8 cellular contexts compared by ENCODE assay signal in the genomic region with DNA sequence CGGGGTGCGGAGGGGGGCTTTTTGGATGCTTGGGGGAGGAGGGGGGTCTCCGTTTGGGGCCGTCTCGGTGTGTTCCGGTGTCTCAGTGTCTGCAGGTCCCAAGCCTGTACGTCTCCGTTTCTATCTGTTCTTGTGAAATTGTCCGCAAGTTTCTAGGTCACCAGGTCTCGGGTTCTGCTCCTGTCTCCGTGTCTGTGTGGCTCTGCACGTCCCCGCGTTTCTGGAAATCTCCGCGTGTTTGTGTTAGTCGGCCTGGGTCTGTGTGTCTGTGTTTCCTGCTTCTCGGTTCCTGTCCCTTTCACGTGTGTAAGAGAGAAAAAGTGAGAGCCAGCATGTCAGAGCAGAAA. TPM values are rescaled to one million over a fixed set of nuclear protein-coding genes. Genes with fewer than 3 reads are reported as not detected.
DNase-seq lines count a peak whose midpoint lies in the region; ATAC-seq, FAIRE-seq and TF ChIP-seq lines count a peak whose summit lies in the region.

No MANE protein-coding gene starts in this region.

- H3K79me2 ChIP-seq in DOHH2 (ENCODE audit: control insufficient read depth, low read length), result peaks cover 32% of the 10 kb centered on the region

- H3K4me3 ChIP-seq in DOHH2 (ENCODE audit: low read length), result peak overlapping the region; percentile 77

- H3K27me3 Mint-ChIP-seq in endothelial cell (ENCODE audit: unreplicated experiment) (peaks cover 25% of the 10 kb centered on the region), naive B cell (peaks cover 38 to 76% (median 67%) of the 10 kb centered on the region in 3 donors)

- peaks cover 31% of the 10 kb centered on the region for H3K4me1 Mint-ChIP-seq in endothelial cell (ENCODE audit: unreplicated experiment)
- H3K4me1 Mint-ChIP-seq in naive B cell, result peaks cover 24 to 27% (median 24%) of the 10 kb centered on the region in 3 donors

- H3K27me3 ChIP-seq in DOHH2 (ENCODE audit: control insufficient read depth, low read length), result peaks cover 8% of the 10 kb centered on the region

- no peaks in the 10 kb centered on the region for H3K4me1 ChIP-seq in DOHH2 (ENCODE audit: control insufficient read depth, low read length)

- peak overlapping the region; percentile 98 for H3K4me3 Mint-ChIP-seq in endothelial cell (ENCODE audit: unreplicated experiment)
- H3K4me3 Mint-ChIP-seq in naive B cell, result peak overlapping the region; percentile 82 to 95 (median 92)

- H4K20me1 ChIP-seq in DOHH2 (ENCODE audit: control insufficient read depth, insufficient read depth, low read depth, low read length), result no peaks in the 10 kb centered on the region

- DNase-seq in endothelial cell (ENCODE audit: low spot score) (no peak), naive B cell (no peak), frontal cortex (ENCODE audit: low spot score in 2 of 2) (no peak)

- no peaks in the 10 kb centered on the region for H3F3A ChIP-seq in DOHH2 (ENCODE audit: control insufficient read depth, insufficient read depth)

- H3K36me3 ChIP-seq in DOHH2 (ENCODE audit: control insufficient read depth, low read length), result no peaks in the 10 kb centered on the region

- FAIRE-seq in frontal cortex (lab: Jason Lieb, UNC), result no peak

- H3K36me3 Mint-ChIP-seq in endothelial cell (ENCODE audit: low read depth, unreplicated experiment) (peaks cover 12% of the 10 kb centered on the region), naive B cell (no peaks in the 10 kb centered on the region)

- no peak overlapping the region for H3K27ac ChIP-seq in DOHH2 (ENCODE audit: low read depth, low read length)

- H3K9me2 ChIP-seq in DOHH2 (replicated peaks; ENCODE audit: control insufficient read depth, low read length), result no peaks in the 10 kb centered on the region

- H3K27ac Mint-ChIP-seq in endothelial cell (ENCODE audit: unreplicated experiment) (peak overlapping the region; percentile 85), naive B cell (peak overlapping the region; percentile 11 to 89 (median 48))

- H3K4me2 ChIP-seq in DOHH2 (ENCODE audit: low read length), result peak overlapping the region; percentile 66

- H3K9me3 Mint-ChIP-seq in endothelial cell (ENCODE audit: unreplicated experiment) (no peaks in the 10 kb centered on the region), naive B cell (peaks cover 0 to 3% (median 0%) of the 10 kb centered on the region in 7 donors)

- no peak for TF ChIP-seq CTCF in DOHH2 (IDR thresholded peaks at IDR 0.05; ENCODE audit: low read depth, low read length, poor library complexity, severe bottlenecking)
- TF ChIP-seq CTCF in endothelial cell (IDR thresholded peaks at IDR 0.05; ENCODE audit: unreplicated experiment), result no peak

- no peaks in the 10 kb centered on the region for H3K9me3 ChIP-seq in DOHH2 (ENCODE audit: control insufficient read depth, insufficient read depth, low read length)

- ATAC-seq in SK-N-SH treated with all-trans-retinoic acid at 6 μM for 48 hours (peak; percentile 11), naive B cell (ENCODE audit: low read depth in 2 of 2) (peak; percentile 20 to 30), GM18870 (IDR thresholded peaks at IDR 0.05; ENCODE audit: unreplicated experiment) (no peak), GM21526 (IDR thresholded peaks at IDR 0.05; ENCODE audit: low FRiP score, unreplicated experiment) (no peak), GM19452 (IDR thresholded peaks at IDR 0.05; ENCODE audit: unreplicated experiment) (no peak)

TF ChIP-seq in SK-N-SH treated with all-trans-retinoic acid at 6 μM for 48 hours, 23 proteins besides CTCF, POLR2A, EP300 and RAD21:
- TF ChIP-seq ARNTL (CRISPR knock-in tag; IDR thresholded peaks at IDR 0.05; ENCODE audit: borderline replicate concordance, low read depth) (no peak), GLIS3 (CRISPR knock-in tag; IDR thresholded peaks at IDR 0.05) (no peak), ESRRG (CRISPR knock-in tag; IDR thresholded peaks at IDR 0.05) (no peak), TCF4 (CRISPR knock-in tag; IDR thresholded peaks at IDR 0.05; ENCODE audit: borderline replicate concordance) (no peak), PPARA (CRISPR knock-in tag; IDR thresholded peaks at IDR 0.05; ENCODE audit: borderline replicate concordance) (no peak), ZNF565 (CRISPR knock-in tag; conservative IDR thresholded peaks at IDR 0.05; ENCODE audit: low read depth) (no peak), ZNF70 (CRISPR knock-in tag; IDR thresholded peaks at IDR 0.05) (no peak), BACH2 (CRISPR knock-in tag; IDR thresholded peaks at IDR 0.05; ENCODE audit: borderline replicate concordance) (no peak), ZFP30 (CRISPR knock-in tag; IDR thresholded peaks at IDR 0.05) (no peak), ZFP3 (CRISPR knock-in tag; IDR thresholded peaks at IDR 0.05) (no peak), CSDC2 (CRISPR knock-in tag; IDR thresholded peaks at IDR 0.05) (no peak), ZNF8 (CRISPR knock-in tag; IDR thresholded peaks at IDR 0.05) (no peak), ZC3H10 (CRISPR knock-in tag; IDR thresholded peaks at IDR 0.05) (no peak), RARB (CRISPR knock-in tag; IDR thresholded peaks at IDR 0.05) (no peak)
- TF ChIP-seq, protein P1, sequence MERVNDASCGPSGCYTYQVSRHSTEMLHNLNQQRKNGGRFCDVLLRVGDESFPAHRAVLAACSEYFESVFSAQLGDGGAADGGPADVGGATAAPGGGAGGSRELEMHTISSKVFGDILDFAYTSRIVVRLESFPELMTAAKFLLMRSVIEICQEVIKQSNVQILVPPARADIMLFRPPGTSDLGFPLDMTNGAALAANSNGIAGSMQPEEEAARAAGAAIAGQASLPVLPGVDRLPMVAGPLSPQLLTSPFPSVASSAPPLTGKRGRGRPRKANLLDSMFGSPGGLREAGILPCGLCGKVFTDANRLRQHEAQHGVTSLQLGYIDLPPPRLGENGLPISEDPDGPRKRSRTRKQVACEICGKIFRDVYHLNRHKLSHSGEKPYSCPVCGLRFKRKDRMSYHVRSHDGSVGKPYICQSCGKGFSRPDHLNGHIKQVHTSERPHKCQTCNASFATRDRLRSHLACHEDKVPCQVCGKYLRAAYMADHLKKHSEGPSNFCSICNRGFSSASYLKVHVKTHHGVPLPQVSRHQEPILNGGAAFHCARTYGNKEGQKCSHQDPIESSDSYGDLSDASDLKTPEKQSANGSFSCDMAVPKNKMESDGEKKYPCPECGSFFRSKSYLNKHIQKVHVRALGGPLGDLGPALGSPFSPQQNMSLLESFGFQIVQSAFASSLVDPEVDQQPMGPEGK (CRISPR knock-in tag; IDR thresholded peaks at IDR 0.05; ENCODE audit: borderline replicate concordance), result no peak
- TF ChIP-seq, protein P2, sequence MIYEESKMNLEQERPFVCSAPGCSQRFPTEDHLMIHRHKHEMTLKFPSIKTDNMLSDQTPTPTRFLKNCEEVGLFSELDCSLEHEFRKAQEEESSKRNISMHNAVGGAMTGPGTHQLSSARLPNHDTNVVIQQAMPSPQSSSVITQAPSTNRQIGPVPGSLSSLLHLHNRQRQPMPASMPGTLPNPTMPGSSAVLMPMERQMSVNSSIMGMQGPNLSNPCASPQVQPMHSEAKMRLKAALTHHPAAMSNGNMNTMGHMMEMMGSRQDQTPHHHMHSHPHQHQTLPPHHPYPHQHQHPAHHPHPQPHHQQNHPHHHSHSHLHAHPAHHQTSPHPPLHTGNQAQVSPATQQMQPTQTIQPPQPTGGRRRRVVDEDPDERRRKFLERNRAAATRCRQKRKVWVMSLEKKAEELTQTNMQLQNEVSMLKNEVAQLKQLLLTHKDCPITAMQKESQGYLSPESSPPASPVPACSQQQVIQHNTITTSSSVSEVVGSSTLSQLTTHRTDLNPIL (CRISPR knock-in tag; IDR thresholded peaks at IDR 0.05; ENCODE audit: low read depth), result no peak
- TF ChIP-seq, protein P3, sequence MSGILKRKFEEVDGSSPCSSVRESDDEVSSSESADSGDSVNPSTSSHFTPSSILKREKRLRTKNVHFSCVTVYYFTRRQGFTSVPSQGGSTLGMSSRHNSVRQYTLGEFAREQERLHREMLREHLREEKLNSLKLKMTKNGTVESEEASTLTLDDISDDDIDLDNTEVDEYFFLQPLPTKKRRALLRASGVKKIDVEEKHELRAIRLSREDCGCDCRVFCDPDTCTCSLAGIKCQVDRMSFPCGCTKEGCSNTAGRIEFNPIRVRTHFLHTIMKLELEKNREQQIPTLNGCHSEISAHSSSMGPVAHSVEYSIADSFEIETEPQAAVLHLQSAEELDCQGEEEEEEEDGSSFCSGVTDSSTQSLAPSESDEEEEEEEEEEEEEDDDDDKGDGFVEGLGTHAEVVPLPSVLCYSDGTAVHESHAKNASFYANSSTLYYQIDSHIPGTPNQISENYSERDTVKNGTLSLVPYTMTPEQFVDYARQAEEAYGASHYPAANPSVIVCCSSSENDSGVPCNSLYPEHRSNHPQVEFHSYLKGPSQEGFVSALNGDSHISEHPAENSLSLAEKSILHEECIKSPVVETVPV (CRISPR knock-in tag; IDR thresholded peaks at IDR 0.05), result no peak
TF ChIP-seq in SK-N-SH treated with all-trans-retinoic acid at 6 μM for 48 hours: peak in this region for 0.

RNA-seq across cellular contexts. Expression of a gene that starts 0.9 kb away (rescaled TPM):
- 61.4 TPM for total RNA-seq in endothelial cell (ENCODE audit: unreplicated experiment)
- polyA plus RNA-seq in naive B cell (ENCODE audit: low read depth in 6 of 6), result under 1 TPM in 1 of 6 donors, not detected in 5; 0.04 TPM
- total RNA-seq in frontal cortex, result 0.41 TPM

RNA-seq across cellular contexts. Expression of a gene that starts 57.2 kb away (rescaled TPM):
- total RNA-seq in endothelial cell (ENCODE audit: unreplicated experiment) (0.26 TPM), frontal cortex (0.82 TPM)
- polyA plus RNA-seq in naive B cell (ENCODE audit: low read depth in 6 of 6), result not detected

Comparison
In these comparisons a context has a peak if more than half of its experiments do, and no peak if none do; other contexts are left out.
1. ATAC-seq: peak in SK-N-SH treated with all-trans-retinoic acid at 6 μM for 48 hours (single experiment) and naive B cell (2 of 2); none in GM18870 (single experiment), GM21526 (single experiment) and GM19452 (single experiment).
2. RNA of a gene that starts 0.9 kb away (total RNA-seq): 61.4 TPM in endothelial cell (single experiment); 0.41 TPM in frontal cortex (single experiment); every median in the first group is over 10 times any median in the second.